In the genomic region with DNA sequence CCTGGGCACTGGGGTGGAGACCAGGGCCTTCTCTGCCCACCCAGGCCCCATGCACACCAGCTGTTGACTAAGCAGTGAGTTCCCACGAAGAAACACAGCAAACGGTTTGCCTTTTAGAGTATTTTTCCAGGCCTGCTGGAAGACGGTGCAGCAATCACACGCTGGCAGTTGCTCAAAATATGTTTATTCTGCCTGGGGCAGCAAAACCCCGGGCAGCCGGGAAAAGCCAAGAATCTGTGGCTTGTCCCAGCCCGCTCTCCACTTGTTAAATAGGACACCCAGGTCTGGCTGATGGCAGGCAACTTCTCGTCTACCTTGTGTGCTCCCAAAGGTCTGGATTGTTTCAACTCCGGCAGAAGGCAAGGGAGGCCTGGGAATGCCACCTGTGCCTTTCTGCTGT, we compare ENCODE assay signal across 15 cellular contexts. TPM values are rescaled to one million over a fixed set of nuclear protein-coding genes. Genes with fewer than 3 reads are reported as not detected.
DNase-seq lines count a peak whose midpoint lies in the region; ATAC-seq and TF ChIP-seq lines count a peak whose summit lies in the region.
"Had no signal": no experiment of that assay in that cellular context is flagged by ENCODE, and none has a peak within 500 bp of the region (broad histone marks: within the 10 kb centered on the region; RNA-seq: fewer than 3 reads in every experiment).

No MANE protein-coding gene starts in this region.

- no peaks in the 10 kb centered on the region for H3K9me3 Mint-ChIP-seq in activated naive CD4-positive, alpha-beta T cell treated with anti-CD3 and anti-CD28 coated beads, Interleukin-2, amount 50 U/mL, for 72 hours
- H3K9me3 Mint-ChIP-seq: activated naive CD8-positive, alpha-beta T cell treated with anti-CD3 and anti-CD28 coated beads, Interleukin-2, amount 50 U/mL, for 24 hours; CD8-positive, alpha-beta T cell; naive B cell had no signal

- no peak for TF ChIP-seq EP300 in stomach (IDR thresholded peaks at IDR 0.05)

- H3K27me3 ChIP-seq in stomach: no peaks in the 10 kb centered on the region

- H3K27ac Mint-ChIP-seq in activated naive CD4-positive, alpha-beta T cell treated with anti-CD3 and anti-CD28 coated beads, Interleukin-2, amount 50 U/mL, for 72 hours: no peak overlapping the region
- H3K27ac Mint-ChIP-seq: activated CD8-positive, alpha-beta memory T cell treated with anti-CD3 and anti-CD28 coated beads, Interleukin-2, amount 10 ng/mL, durations not matched to agents 7 days and 5 days; activated naive CD8-positive, alpha-beta T cell treated with anti-CD3 and anti-CD28 coated beads, Interleukin-2, amount 50 U/mL, for 24 hours; CD8-positive, alpha-beta T cell had no signal

- no peaks in the 10 kb centered on the region for H3K36me3 ChIP-seq in stomach

- no peak overlapping the region for H3K4me3 ChIP-seq in stomach

- DNase-seq in HPDE6-E6E7 (ENCODE audit: extremely low spot score): peak; percentile 28
- DNase-seq in brain pericyte (ENCODE audit: low read depth, low spot score): peak; percentile 29
- DNase-seq in islet precursor cell: peak; percentile 90
- no peak for DNase-seq in stomach
- DNase-seq in NCI-H187 (lab: John Stamatoyannopoulos, UW): no peak
- DNase-seq in stimulated activated CD4-positive, alpha-beta T cell treated with anti-CD3 and anti-CD28 coated beads, Interleukin-15, amount 100 ng/mL, for 24 hours: no peak
- DNase-seq in activated naive CD4-positive, alpha-beta T cell treated with anti-CD3 and anti-CD28 coated beads, Interleukin-2, amount 50 U/mL, for 72 hours (ENCODE audit: low spot score in 2 of 2): no peak
- DNase-seq: activated CD8-positive, alpha-beta memory T cell treated with anti-CD3 and anti-CD28 coated beads, Interleukin-2, amount 10 ng/mL, durations not matched to agents 7 days and 5 days; activated naive CD8-positive, alpha-beta T cell treated with anti-CD3 and anti-CD28 coated beads, Interleukin-2, amount 50 U/mL, for 24 hours; CD8-positive, alpha-beta T cell; KBM-7; naive B cell; NCI-H2081 treated with DMSO at 0.1 percent for 48 hours; small intestine had no signal

- 25 to 61% (median 28%) methylated on average over 9 of the region's 9 CpGs for WGBS in stomach, 5 donors

- no peak for TF ChIP-seq POLR2A in stomach (IDR thresholded peaks at IDR 0.05)

- ATAC-seq in HG03457 (IDR thresholded peaks at IDR 0.05; ENCODE audit: unreplicated experiment): no peak
- no peak for ATAC-seq in activated naive CD4-positive, alpha-beta T cell treated with anti-CD3 and anti-CD28 coated beads, Interleukin-2, amount 50 U/mL, for 72 hours
- ATAC-seq: activated CD8-positive, alpha-beta memory T cell treated with anti-CD3 and anti-CD28 coated beads, Interleukin-2, amount 10 ng/mL, durations not matched to agents 7 days and 5 days; activated naive CD8-positive, alpha-beta T cell treated with anti-CD3 and anti-CD28 coated beads, Interleukin-2, amount 50 U/mL, for 24 hours; CD8-positive, alpha-beta T cell had no signal

- no peaks in the 10 kb centered on the region for H3K9me3 ChIP-seq in stomach

- H3K36me3 Mint-ChIP-seq in activated naive CD4-positive, alpha-beta T cell treated with anti-CD3 and anti-CD28 coated beads, Interleukin-2, amount 50 U/mL, for 72 hours: no peaks in the 10 kb centered on the region
- H3K36me3 Mint-ChIP-seq: activated CD8-positive, alpha-beta memory T cell treated with anti-CD3 and anti-CD28 coated beads, Interleukin-2, amount 10 ng/mL, durations not matched to agents 7 days and 5 days; CD8-positive, alpha-beta T cell had no signal

- H3K4me1 ChIP-seq in stomach: peaks cover 3 to 32% (median 14%) of the 10 kb centered on the region in 4 donors

- no peak for TF ChIP-seq CTCF in stomach (IDR thresholded peaks at IDR 0.05)

- peak overlapping the region in 3 of 5 donors; percentile 26 to 52 (median 38) for H3K27ac ChIP-seq in stomach

- intact Hi-C loops in stomach (cut with DNase I; ENCODE audit: low total_unique reads): no loop called here

RNA-seq across cellular contexts. Expression of gene GGACT, which starts 40.8 kb away (rescaled TPM):
- total RNA-seq in stomach: 10 to 100 TPM in 1 of 5 donors, 1 to 10 TPM in 4; 1.8 to 13.2 (median 7.6) TPM
- polyA plus RNA-seq in stomach: 1 to 10 TPM; 1.4 to 7.6 (median 2.9) TPM
- total RNA-seq in activated naive CD4-positive, alpha-beta T cell treated with anti-CD3 and anti-CD28 coated beads, Interleukin-2, amount 50 U/mL, for 72 hours: 1 to 10 TPM in 1 of 2 donors, not detected in 1; 5.2 TPM

Comparison
In these comparisons a context has a peak if more than half of its experiments do, and no peak if none do; other contexts are left out.
1. DNase-seq: peak in HPDE6-E6E7 (single experiment), brain pericyte (single experiment) and islet precursor cell (single experiment); none in stomach (single experiment), NCI-H187 (0 of 2), stimulated activated CD4-positive, alpha-beta T cell treated with anti-CD3 and anti-CD28 coated beads, Interleukin-15, amount 100 ng/mL, for 24 hours (single experiment) and activated naive CD4-positive, alpha-beta T cell treated with anti-CD3 and anti-CD28 coated beads, Interleukin-2, amount 50 U/mL, for 72 hours (0 of 2).